ENCODE assay signal across 12 cellular contexts in genomic region chr18:69953191-69953590, GRCh38.
"Had no signal": no experiment of that assay in that cellular context is flagged by ENCODE, and none has a peak within 500 bp of the region (broad histone marks: within the 10 kb centered on the region; RNA-seq: fewer than 3 reads in every experiment).

No MANE protein-coding gene starts in this region.

- H3K4me3 Mint-ChIP-seq: WTC11 had no signal

- H3K4me1 Mint-ChIP-seq: WTC11 had no signal

- DNase-seq: cerebellar nuclear complex; cortex of kidney; effector CD4-positive, alpha-beta T cell; gastrocnemius medialis; head of caudate nucleus; kidney; occipital lobe; posterior cingulate gyrus; stimulated activated naive CD4-positive, alpha-beta T cell treated with Interleukin-2 at 50 U/mL for 16 hours had no signal

- H3K36me3 Mint-ChIP-seq: WTC11 had no signal

- ATAC-seq: esophagus mucosa, gastrocnemius medialis, left lobe of liver, WTC11 had no signal

- H3K27ac Mint-ChIP-seq: WTC11 had no signal
